11 cellular contexts compared by ENCODE assay signal in the genomic region with DNA sequence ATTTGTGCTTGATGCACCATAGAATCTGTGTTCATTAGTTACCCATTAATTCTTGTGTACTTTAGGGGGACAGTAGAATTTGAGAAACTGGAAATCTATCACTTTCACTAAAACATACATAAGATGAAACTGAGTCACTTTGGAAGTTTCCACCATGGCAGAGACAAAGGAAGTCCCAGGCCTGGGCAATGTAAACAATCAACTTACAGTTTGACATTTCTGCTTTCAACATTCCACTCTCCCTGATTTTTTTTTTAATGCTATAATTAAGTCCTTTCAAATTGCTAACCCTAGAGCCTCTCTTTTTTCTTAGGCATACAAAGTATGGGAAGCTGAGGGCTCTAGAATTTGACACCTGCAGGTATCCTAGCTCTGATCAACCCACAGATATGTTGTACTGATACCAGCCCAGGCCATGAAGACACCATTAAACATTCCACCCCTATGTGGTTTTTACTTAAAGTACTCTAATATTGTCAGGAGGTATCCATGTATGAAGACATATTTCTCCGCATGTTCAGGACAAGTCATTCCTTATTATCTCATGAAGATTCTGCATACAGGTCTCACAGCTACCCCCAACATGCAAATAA.
DNase-seq lines count a peak whose midpoint lies in the region; ATAC-seq, FAIRE-seq and TF ChIP-seq lines count a peak whose summit lies in the region.
"Had no signal": no experiment of that assay in that cellular context is flagged by ENCODE, and none has a peak within 500 bp of the region (broad histone marks: within the 10 kb centered on the region; RNA-seq: fewer than 3 reads in every experiment).

No MANE protein-coding gene starts in this region.

- no peaks in the 10 kb centered on the region for H3K9me1 ChIP-seq in keratinocyte (ENCODE audit: control insufficient read depth, extremely low read depth, insufficient read depth, low read length)

- H3K4me1 ChIP-seq in SJSA1 (replicated peaks) (peaks cover 13% of the 10 kb centered on the region), keratinocyte (ENCODE audit: control insufficient read depth, extremely low read depth, insufficient read depth, low read length) (peaks cover 30% of the 10 kb centered on the region), suprapubic skin (peaks cover 23% of the 10 kb centered on the region)

- dilution Hi-C loops in keratinocyte (cut with MboI; ENCODE audit: extremely low pct_ligation_motif_present, low sequenced_read_pairs): no loop called here

- no peak for TF ChIP-seq EP300 in suprapubic skin (IDR thresholded peaks at IDR 0.05)

- DNase-seq in activated T-cell treated with anti-CD3 and anti-CD28 coated beads, Interleukin-2, amount 50 U/mL, for 72 hours: no peak
- no peak for DNase-seq in activated T-cell treated with anti-CD3 and anti-CD28 coated beads, Interleukin-2, amount 50 U/mL, for 48 hours
- DNase-seq in SJSA1 (ENCODE audit: low read depth in 1 of 2, low spot score in 2 of 2) (peak in 1 of 2 experiments; percentile 32), keratinocyte (ENCODE audit: low read depth, low spot score) (no peak), suprapubic skin (ENCODE audit: low spot score in 2 of 2) (no peak), COR-L47 (lab: John Stamatoyannopoulos, UW) (no peak), NCI-H774 (lab: John Stamatoyannopoulos, UW) (no peak), HTR-8/SVneo (ENCODE audit: insufficient read length, low spot score) (no peak)
- DNase-seq: activated effector memory CD4-positive, alpha-beta T cell treated with Interleukin-2 at 50 U/mL for 16 hours; cerebellar nuclear complex had no signal

- no peak for TF ChIP-seq POLR2A in suprapubic skin (IDR thresholded peaks at IDR 0.05)

- H3K4me3 ChIP-seq in SJSA1 (no peak overlapping the region), keratinocyte (ENCODE audit: control insufficient read depth in 2 of 3, extremely low read depth in 1 of 3, insufficient read depth in 2 of 3, low read depth in 1 of 3, low read length in 3 of 3) (no peak overlapping the region), suprapubic skin (no peak overlapping the region)

- no peaks in the 10 kb centered on the region for H3K27me3 Mint-ChIP-seq in activated T-cell treated with anti-CD3 and anti-CD28 coated beads, Interleukin-2, amount 50 U/mL, for 72 hours (ENCODE audit: low read depth)

- peak overlapping the region; percentile 53 to 81 for H3K4me3 Mint-ChIP-seq in activated T-cell treated with anti-CD3 and anti-CD28 coated beads, Interleukin-2, amount 50 U/mL, for 72 hours
- H3K4me3 Mint-ChIP-seq: WTC11 had no signal

- no peak for ATAC-seq in activated T-cell treated with anti-CD3 and anti-CD28 coated beads, Interleukin-2, amount 50 U/mL, for 72 hours (replicated peaks in 1 of 2)

- no peaks in the 10 kb centered on the region for H3K79me2 ChIP-seq in keratinocyte (ENCODE audit: control insufficient read depth, insufficient read depth, low read length)

- no peak overlapping the region for H3K9ac ChIP-seq in keratinocyte (ENCODE audit: control insufficient read depth, extremely low read depth, insufficient read depth, low read length)

- H3K27me3 ChIP-seq in SJSA1 (replicated peaks) (no peaks in the 10 kb centered on the region), keratinocyte (ENCODE audit: control insufficient read depth, extremely low read depth, insufficient read depth, low read length) (no peaks in the 10 kb centered on the region), suprapubic skin (no peaks in the 10 kb centered on the region)

- H3K36me3 ChIP-seq in SJSA1: no peaks in the 10 kb centered on the region
- H3K36me3 ChIP-seq in keratinocyte (ENCODE audit: control insufficient read depth in 2 of 2, extremely low read depth in 1 of 2, insufficient read depth in 2 of 2, low read length in 2 of 2): no peaks in the 10 kb centered on the region
- no peaks in the 10 kb centered on the region for H3K36me3 ChIP-seq in suprapubic skin

- H3K36me3 Mint-ChIP-seq in activated T-cell treated with anti-CD3 and anti-CD28 coated beads, Interleukin-2, amount 50 U/mL, for 72 hours (ENCODE audit: insufficient read depth in 2 of 2): peaks cover 0 to 2% of the 10 kb centered on the region in 2 donors
- H3K36me3 Mint-ChIP-seq: WTC11 had no signal

- H3K4me2 ChIP-seq in keratinocyte (ENCODE audit: control insufficient read depth, extremely low read depth, insufficient read depth, low read depth, low read length): peak overlapping the region; percentile 69

- TF ChIP-seq CTCF in keratinocyte (optimal IDR thresholded peaks at IDR 0.05 in 1 of 3, IDR thresholded peaks at IDR 0.05 in 1 of 3, conservative IDR thresholded peaks at IDR 0.05 in 1 of 3; ENCODE audit: extremely low read depth in 1 of 3, insufficient read depth in 2 of 3, low read length in 3 of 3): no peak
- no peak for TF ChIP-seq CTCF in suprapubic skin (IDR thresholded peaks at IDR 0.05)

- H3K27ac ChIP-seq in SJSA1 (peak overlapping the region; percentile 78), keratinocyte (ENCODE audit: control insufficient read depth, insufficient read depth, low read length) (peak overlapping the region; percentile 51), suprapubic skin (peak overlapping the region; percentile 24)

- H3K9me3 Mint-ChIP-seq in activated T-cell treated with anti-CD3 and anti-CD28 coated beads, Interleukin-2, amount 50 U/mL, for 72 hours: no peaks in the 10 kb centered on the region

- WGBS in suprapubic skin: 91% methylated on average over 1 of the region's 1 CpG

- H4K20me1 ChIP-seq in keratinocyte (ENCODE audit: control insufficient read depth, extremely low read depth, insufficient read depth, low read length): no peaks in the 10 kb centered on the region

- peaks cover 60% of the 10 kb centered on the region for H3K4me1 Mint-ChIP-seq in activated T-cell treated with anti-CD3 and anti-CD28 coated beads, Interleukin-2, amount 50 U/mL, for 72 hours (ENCODE audit: low read depth)

- H3K9me3 ChIP-seq in SJSA1 (replicated peaks): no peaks in the 10 kb centered on the region
- H3K9me3 ChIP-seq in keratinocyte (ENCODE audit: control insufficient read depth, low read depth, low read length): no peaks in the 10 kb centered on the region
- no peaks in the 10 kb centered on the region for H3K9me3 ChIP-seq in suprapubic skin

- FAIRE-seq in keratinocyte (lab: Jason Lieb, UNC): peak; percentile 5
- FAIRE-seq in HTR-8/SVneo (lab: Jason Lieb, UNC): no peak

- H3K27ac Mint-ChIP-seq in activated T-cell treated with anti-CD3 and anti-CD28 coated beads, Interleukin-2, amount 50 U/mL, for 72 hours: peak overlapping the region; percentile 90
- H3K27ac Mint-ChIP-seq: WTC11 had no signal

- peak overlapping the region; percentile 44 for H2AFZ ChIP-seq in keratinocyte (ENCODE audit: control insufficient read depth, low read length)

Comparison
In these comparisons a context has a peak if more than half of its experiments do, and no peak if none do; other contexts are left out.
1. H3K27ac ChIP-seq: peak in every context shown above with its lines; median percentile 78 in SJSA1; 51 in keratinocyte; 24 in suprapubic skin.